Comparison of ENCODE assay signal across 19 cellular contexts in genomic region chr7:119228482-119228881, GRCh38.
"Had no signal": no experiment of that assay in that cellular context is flagged by ENCODE, and none has a peak within 500 bp of the region (broad histone marks: within the 10 kb centered on the region; RNA-seq: fewer than 3 reads in every experiment).

No MANE protein-coding gene starts in this region.

- H3K4me3 ChIP-seq: lower lobe of right lung, thyroid gland had no signal

- H3K27me3 ChIP-seq: thyroid gland had no signal

- H3K27me3 Mint-ChIP-seq: activated B cell treated with CpG ODN at 0.5 μM for 24 hours; activated CD8-positive, alpha-beta T cell treated with anti-CD3 and anti-CD28 coated beads for 36 hours; activated naive CD8-positive, alpha-beta T cell treated with anti-CD3 and anti-CD28 coated beads for 36 hours; activated T-helper 17 cell treated with anti-CD3 and anti-CD28 coated beads, Interleukin-2, amount 50 U/mL, for 72 hours had no signal

- H3K27ac ChIP-seq: lower lobe of right lung, thyroid gland had no signal

- H3K4me3 Mint-ChIP-seq: activated B cell treated with CpG ODN at 0.5 μM for 24 hours; activated CD8-positive, alpha-beta T cell treated with anti-CD3 and anti-CD28 coated beads for 36 hours; activated naive CD8-positive, alpha-beta T cell treated with anti-CD3 and anti-CD28 coated beads for 36 hours; activated T-helper 17 cell treated with anti-CD3 and anti-CD28 coated beads, Interleukin-2, amount 50 U/mL, for 72 hours; mesothelial cell of epicardium had no signal

- H3K36me3 Mint-ChIP-seq: activated naive CD8-positive, alpha-beta T cell treated with anti-CD3 and anti-CD28 coated beads for 36 hours; mesothelial cell of epicardium had no signal

- H3K9me3 ChIP-seq: lower lobe of right lung, thyroid gland had no signal

- DNase-seq: activated B cell treated with CpG ODN at 0.5 μM for 24 hours; activated CD4-positive, alpha-beta T cell treated with anti-CD3 and anti-CD28 coated beads for 48 hours; activated CD8-positive, alpha-beta T cell treated with anti-CD3 and anti-CD28 coated beads for 36 hours; activated naive CD4-positive, alpha-beta T cell; activated naive CD8-positive, alpha-beta T cell treated with anti-CD3 and anti-CD28 coated beads for 36 hours; activated T-cell treated with anti-CD3 and anti-CD28 coated beads, Interleukin-2, amount 50 U/mL, for 1 hour; amygdala; dermis blood vessel endothelial cell; effector memory CD4-positive, alpha-beta T cell; glutamatergic neuron; hypothalamus; lower lobe of right lung; retina; stimulated activated CD4-positive, alpha-beta T cell treated with anti-CD3 and anti-CD28 coated beads, Interleukin-12 subunit alpha, Interleukin-12 subunit beta, amount 100 ng/mL, for 4 hours; stimulated activated CD4-positive, alpha-beta T cell treated with anti-CD3 and anti-CD28 coated beads, Interleukin-2, amount 100 ng/mL, for 24 hours; stimulated activated naive CD4-positive, alpha-beta T cell treated with Interleukin-2 at 50 U/mL for 16 hours; thyroid gland had no signal

- ATAC-seq: activated CD8-positive, alpha-beta T cell treated with anti-CD3 and anti-CD28 coated beads for 36 hours; activated T-helper 17 cell treated with anti-CD3 and anti-CD28 coated beads, Interleukin-2, amount 50 U/mL, for 72 hours; lower lobe of right lung had no signal

- H3K4me1 Mint-ChIP-seq: activated B cell treated with CpG ODN at 0.5 μM for 24 hours; activated naive CD8-positive, alpha-beta T cell treated with anti-CD3 and anti-CD28 coated beads for 36 hours; activated T-helper 17 cell treated with anti-CD3 and anti-CD28 coated beads, Interleukin-2, amount 50 U/mL, for 72 hours; mesothelial cell of epicardium had no signal

- H3K27ac Mint-ChIP-seq: activated B cell treated with CpG ODN at 0.5 μM for 24 hours; activated CD8-positive, alpha-beta T cell treated with anti-CD3 and anti-CD28 coated beads for 36 hours; activated naive CD8-positive, alpha-beta T cell treated with anti-CD3 and anti-CD28 coated beads for 36 hours; activated T-helper 17 cell treated with anti-CD3 and anti-CD28 coated beads, Interleukin-2, amount 50 U/mL, for 72 hours; mesothelial cell of epicardium had no signal

- H3K36me3 ChIP-seq: lower lobe of right lung, thyroid gland had no signal

- H3K4me1 ChIP-seq: lower lobe of right lung, thyroid gland had no signal
